In genomic region chr19:39347332-39348227, GRCh38 we compare ENCODE assay signal across 11 cellular contexts. TPM values are rescaled to one million over a fixed set of nuclear protein-coding genes. Genes with fewer than 3 reads are reported as not detected.
A peak's percentile ranks its signal among the peaks of the same experiment; 100 is the strongest.
DNase-seq lines count a peak whose midpoint lies in the region; ATAC-seq and TF ChIP-seq lines count a peak whose summit lies in the region.
"Had no signal": no experiment of that assay in that cellular context is flagged by ENCODE, and none has a peak within 500 bp of the region (broad histone marks: within the 10 kb centered on the region; RNA-seq: fewer than 3 reads in every experiment).

No MANE protein-coding gene starts in this region.

- H3K36me3 Mint-ChIP-seq in activated naive CD4-positive, alpha-beta T cell treated with anti-CD3 and anti-CD28 coated beads for 36 hours (ENCODE audit: low read depth), result peaks cover 14% of the 10 kb centered on the region
- H3K36me3 Mint-ChIP-seq in activated naive CD8-positive, alpha-beta T cell treated with anti-CD3 and anti-CD28 coated beads for 36 hours, result peaks cover 20% of the 10 kb centered on the region
- H3K36me3 Mint-ChIP-seq in type B pancreatic cell, result peaks cover 39% of the 10 kb centered on the region

- no peak overlapping the region for H3K27ac ChIP-seq in gastroesophageal sphincter

- peaks cover 75% of the 10 kb centered on the region for H3K4me1 Mint-ChIP-seq in activated naive CD4-positive, alpha-beta T cell treated with anti-CD3 and anti-CD28 coated beads for 36 hours (ENCODE audit: low read depth)
- H3K4me1 Mint-ChIP-seq in activated naive CD8-positive, alpha-beta T cell treated with anti-CD3 and anti-CD28 coated beads for 36 hours, result peaks cover 64% of the 10 kb centered on the region
- peaks cover 57% of the 10 kb centered on the region for H3K4me1 Mint-ChIP-seq in type B pancreatic cell (ENCODE audit: unreplicated experiment)

- no peaks in the 10 kb centered on the region for H3K9me3 Mint-ChIP-seq in activated naive CD4-positive, alpha-beta T cell treated with anti-CD3 and anti-CD28 coated beads for 36 hours
- no peaks in the 10 kb centered on the region for H3K9me3 Mint-ChIP-seq in activated naive CD8-positive, alpha-beta T cell treated with anti-CD3 and anti-CD28 coated beads for 36 hours
- H3K9me3 Mint-ChIP-seq in type B pancreatic cell, result no peaks in the 10 kb centered on the region

- intact Hi-C loops in activated naive CD4-positive, alpha-beta T cell treated with anti-CD3 and anti-CD28 coated beads for 36 hours (cut with micrococcal nuclease), result no loop called here

- CTCF ChIA-PET in activated naive CD4-positive, alpha-beta T cell treated with anti-CD3 and anti-CD28 coated beads for 36 hours (lab: Charles Lee), result interaction anchor here (1.0 to 1.1 kb wide), 2 partner anchors 64 to 67 kb away, joined by 4 to 7 read pairs; partner anchors contain the start of gene PLEKHG2

- no peak for TF ChIP-seq EP300 in gastroesophageal sphincter (IDR thresholded peaks at IDR 0.05)

- no peaks in the 10 kb centered on the region for H3K27me3 Mint-ChIP-seq in activated naive CD4-positive, alpha-beta T cell treated with anti-CD3 and anti-CD28 coated beads for 36 hours (ENCODE audit: low read depth)
- H3K27me3 Mint-ChIP-seq in activated naive CD8-positive, alpha-beta T cell treated with anti-CD3 and anti-CD28 coated beads for 36 hours, result no peaks in the 10 kb centered on the region
- H3K27me3 Mint-ChIP-seq in type B pancreatic cell, result no peaks in the 10 kb centered on the region

- no peak for TF ChIP-seq POLR2A in gastroesophageal sphincter (IDR thresholded peaks at IDR 0.05)

- WGBS in gastroesophageal sphincter (ENCODE audit: low coverage in 1 of 2), 2 donors, result 80 to 100% methylated on average over 1 to 4 of the region's 4 CpGs

- H3K4me3 ChIP-seq in gastroesophageal sphincter, result no peak overlapping the region

- H3K9me3 ChIP-seq in gastroesophageal sphincter, result no peaks in the 10 kb centered on the region

- H3K27ac Mint-ChIP-seq in activated naive CD4-positive, alpha-beta T cell treated with anti-CD3 and anti-CD28 coated beads for 36 hours, result peak overlapping the region; percentile 56
- H3K27ac Mint-ChIP-seq in activated naive CD8-positive, alpha-beta T cell treated with anti-CD3 and anti-CD28 coated beads for 36 hours, result peak overlapping the region; percentile 21
- peak overlapping the region; percentile 8 for H3K27ac Mint-ChIP-seq in type B pancreatic cell

- H3K27me3 ChIP-seq in gastroesophageal sphincter, result no peaks in the 10 kb centered on the region

- TF ChIP-seq CTCF in type B pancreatic cell (conservative IDR thresholded peaks at IDR 0.05) (no peak), gastroesophageal sphincter (IDR thresholded peaks at IDR 0.05) (no peak)

- H3K4me3 Mint-ChIP-seq in activated naive CD4-positive, alpha-beta T cell treated with anti-CD3 and anti-CD28 coated beads for 36 hours, result no peak overlapping the region
- no peak overlapping the region for H3K4me3 Mint-ChIP-seq in activated naive CD8-positive, alpha-beta T cell treated with anti-CD3 and anti-CD28 coated beads for 36 hours
- H3K4me3 Mint-ChIP-seq in type B pancreatic cell, result no peak overlapping the region

- peaks cover 0 to 93% (median 30%) of the 10 kb centered on the region in 3 donors for H3K4me1 ChIP-seq in gastroesophageal sphincter

- DNase-seq in activated naive CD4-positive, alpha-beta T cell treated with anti-CD3 and anti-CD28 coated beads for 36 hours, result no peak
- DNase-seq in activated naive CD4-positive, alpha-beta T cell treated with anti-CD3 and anti-CD28 coated beads, Interleukin-2, amount 50 U/mL, for 16 hours, result no peak
- no peak for DNase-seq in activated naive CD8-positive, alpha-beta T cell treated with anti-CD3 and anti-CD28 coated beads for 36 hours
- peak; percentile 60 for DNase-seq in iris pigment epithelial cell (ENCODE audit: low read depth)
- DNase-seq in type B pancreatic cell (ENCODE audit: extremely low spot score, unreplicated experiment), result no peak
- no peak for DNase-seq in stimulated activated CD4-positive, alpha-beta T cell treated with anti-CD3 and anti-CD28 coated beads, Interleukin-1b, Interleukin-23, amount 100 ng/mL, for 48 hours
- DNase-seq: AML-193; NCI-H1694 treated with DMSO at 0.1 percent for 48 hours; stimulated activated CD4-positive, alpha-beta T cell treated with anti-CD3 and anti-CD28 coated beads, Interleukin-12 subunit alpha, Interleukin-12 subunit beta, amount 100 ng/mL, for 4 hours had no signal

- H3K36me3 ChIP-seq in gastroesophageal sphincter, result peaks cover 0 to 47% of the 10 kb centered on the region in 2 donors

- ATAC-seq in HG03095 (IDR thresholded peaks at IDR 0.05; ENCODE audit: unreplicated experiment) (no peak), gastroesophageal sphincter (no peak)

RNA-seq across cellular contexts. Expression of gene SAMD4B, which starts 5.4 kb away (rescaled TPM):
- total RNA-seq in activated naive CD4-positive, alpha-beta T cell treated with anti-CD3 and anti-CD28 coated beads for 36 hours, result 10 to 100 TPM; 33.0 to 35.8 TPM
- total RNA-seq in activated naive CD8-positive, alpha-beta T cell treated with anti-CD3 and anti-CD28 coated beads for 36 hours, result 10 to 100 TPM; 36.2 to 36.5 TPM
- total RNA-seq in type B pancreatic cell (ENCODE audit: low replicate concordance), result 116 and 123 TPM in 2 replicates
- 100 to 1,000 TPM in 1 of 4 donors, 10 to 100 TPM in 3; 68.2 to 121 (median 92.8) TPM for total RNA-seq in gastroesophageal sphincter

RNA-seq across cellular contexts. Expression of gene GMFG, which starts 11.7 kb away (rescaled TPM):
- total RNA-seq in activated naive CD4-positive, alpha-beta T cell treated with anti-CD3 and anti-CD28 coated beads for 36 hours, result 100 to 1,000 TPM; 331 to 332 TPM
- 100 to 1,000 TPM; 232 to 240 TPM for total RNA-seq in activated naive CD8-positive, alpha-beta T cell treated with anti-CD3 and anti-CD28 coated beads for 36 hours
- total RNA-seq in type B pancreatic cell (ENCODE audit: low replicate concordance) (not detected in 2 replicates), gastroesophageal sphincter (10 to 100 TPM in 3 of 4 donors, 1 to 10 TPM in 1; 5.2 to 19.5 (median 14.8) TPM)

RNA-seq across cellular contexts. Expression of gene LRFN1, which starts 26.9 kb away (rescaled TPM):
- 1 to 10 TPM; 5.0 to 5.3 TPM for total RNA-seq in activated naive CD4-positive, alpha-beta T cell treated with anti-CD3 and anti-CD28 coated beads for 36 hours
- total RNA-seq in activated naive CD8-positive, alpha-beta T cell treated with anti-CD3 and anti-CD28 coated beads for 36 hours, result 1 to 10 TPM; 4.6 to 5.1 TPM
- total RNA-seq in type B pancreatic cell (ENCODE audit: low replicate concordance) (3.6 and 5.6 TPM in 2 replicates), gastroesophageal sphincter (1 to 10 TPM in 2 of 4 donors, under 1 TPM in 2; 0.16 to 1.5 (median 1.1) TPM)

RNA-seq across cellular contexts. Expression of gene PAF1, which starts 43.3 kb away (rescaled TPM):
- total RNA-seq in activated naive CD4-positive, alpha-beta T cell treated with anti-CD3 and anti-CD28 coated beads for 36 hours, result 10 to 100 TPM; 31.9 to 34.9 TPM
- 10 to 100 TPM; 43.6 to 44.0 TPM for total RNA-seq in activated naive CD8-positive, alpha-beta T cell treated with anti-CD3 and anti-CD28 coated beads for 36 hours
- total RNA-seq in type B pancreatic cell (ENCODE audit: low replicate concordance) (36.9 and 43.6 TPM in 2 replicates), gastroesophageal sphincter (10 to 100 TPM; 32.8 to 48.0 (median 44.0) TPM)

RNA-seq across cellular contexts. Expression of gene MED29, which starts 43.6 kb away (rescaled TPM):
- 10 to 100 TPM; 18.0 to 18.5 TPM for total RNA-seq in activated naive CD4-positive, alpha-beta T cell treated with anti-CD3 and anti-CD28 coated beads for 36 hours
- 10 to 100 TPM; 23.3 to 26.8 TPM for total RNA-seq in activated naive CD8-positive, alpha-beta T cell treated with anti-CD3 and anti-CD28 coated beads for 36 hours
- total RNA-seq in type B pancreatic cell (ENCODE audit: low replicate concordance) (37.3 and 40.8 TPM in 2 replicates), gastroesophageal sphincter (10 to 100 TPM; 30.0 to 50.7 (median 36.4) TPM)

Comparison
In these comparisons a context has a peak if more than half of its experiments do, and no peak if none do; other contexts are left out.
1. RNA of gene GMFG, which starts 11.7 kb away (total RNA-seq): 331 to 332 TPM in activated naive CD4-positive, alpha-beta T cell treated with anti-CD3 and anti-CD28 coated beads for 36 hours and 232 to 240 TPM in activated naive CD8-positive, alpha-beta T cell treated with anti-CD3 and anti-CD28 coated beads for 36 hours; 5.2 to 19.5 TPM in gastroesophageal sphincter and not detected in type B pancreatic cell; every median in the first group is over 10 times any median in the second.
2. Peak in every context shown above with its lines, with median percentiles within 50 percentile points of each other: H3K27ac Mint-ChIP-seq.